1 cellular context compared by ENCODE assay signal in the genomic region with DNA sequence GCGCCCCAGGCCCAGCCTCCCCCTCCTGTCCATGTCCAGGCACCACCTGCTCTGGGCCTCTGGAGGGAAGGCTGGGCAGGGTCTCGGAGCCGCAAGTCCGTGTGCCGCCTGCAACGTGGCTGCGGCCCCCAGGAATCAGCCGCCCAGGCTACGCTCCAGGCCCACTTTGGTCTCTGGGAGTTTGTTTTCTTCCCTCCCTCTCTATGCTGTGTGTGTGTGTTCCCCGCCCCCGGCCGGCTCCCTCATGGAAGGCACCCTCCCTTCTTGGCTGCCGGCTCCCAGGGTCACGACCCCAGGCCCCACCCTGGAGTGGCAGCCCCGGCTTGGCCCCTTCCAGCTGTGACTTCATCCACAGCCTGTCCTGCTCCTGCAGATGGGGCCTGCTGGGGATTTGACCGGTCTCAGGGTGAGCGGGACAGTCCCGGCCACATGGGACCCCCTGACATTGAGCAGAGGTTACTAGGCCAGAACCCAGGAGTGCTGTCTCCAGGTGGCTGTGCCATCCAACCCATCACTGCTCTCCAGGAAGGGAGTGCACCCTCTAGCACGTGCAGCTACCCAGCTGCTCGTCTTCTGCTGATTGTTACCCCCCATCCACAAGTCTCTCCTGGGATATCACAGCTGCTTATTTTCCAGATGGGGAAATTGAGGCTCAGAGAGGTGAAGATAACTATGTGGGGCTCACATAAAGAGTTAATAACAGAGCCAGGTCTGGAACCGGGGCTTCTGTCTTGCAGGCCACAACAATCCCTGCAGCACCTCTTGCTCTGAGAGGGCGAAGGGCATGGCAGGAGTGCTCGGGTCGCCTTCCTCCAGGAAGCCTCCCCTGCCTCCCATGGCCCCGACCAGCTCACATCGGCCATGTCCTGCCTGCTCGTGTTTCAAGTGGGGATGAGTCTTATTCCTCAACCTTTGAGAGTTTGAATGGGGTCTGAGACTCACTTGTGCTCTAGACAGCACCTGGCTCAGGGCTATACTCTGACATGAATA.
TF ChIP-seq lines count a peak whose summit lies in the region.

No MANE protein-coding gene starts in this region.

TF ChIP-seq in WTC11, 78 proteins besides CTCF, POLR2A, EP300 and RAD21:
- TF ChIP-seq, protein P1, sequence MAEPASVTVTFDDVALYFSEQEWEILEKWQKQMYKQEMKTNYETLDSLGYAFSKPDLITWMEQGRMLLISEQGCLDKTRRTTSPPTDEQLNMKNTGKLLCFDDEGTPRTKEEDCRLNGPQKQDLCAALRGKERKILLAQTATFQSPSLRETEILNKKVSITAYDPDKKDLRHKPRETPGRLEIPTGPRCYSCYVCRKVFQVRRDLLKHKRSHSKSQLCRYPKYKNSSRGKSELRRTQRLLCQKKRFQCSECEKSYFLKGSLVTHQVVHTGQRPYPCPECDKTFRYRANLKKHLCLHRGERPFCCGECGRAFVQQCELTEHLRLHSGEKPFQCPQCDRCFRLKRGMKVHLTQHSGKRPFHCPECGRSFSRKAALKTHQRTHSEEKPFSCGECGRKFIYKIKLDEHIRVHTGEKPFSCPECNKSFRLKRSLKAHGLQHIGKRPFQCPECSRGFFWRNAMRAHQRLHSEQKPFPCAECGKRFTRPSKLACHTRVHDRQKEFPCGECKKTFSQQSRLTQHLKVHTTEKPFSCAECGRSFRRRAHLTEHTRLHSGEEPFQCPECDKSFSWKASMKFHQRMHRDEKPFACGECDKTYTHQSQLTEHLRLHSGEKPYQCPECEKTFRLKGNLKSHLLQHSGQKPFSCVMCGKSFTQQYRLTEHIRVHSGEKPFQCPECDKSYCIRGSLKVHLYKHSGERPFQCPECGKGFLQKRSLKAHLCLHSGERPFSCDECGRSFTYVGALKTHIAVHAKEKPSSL (CRISPR knock-in tag; conservative IDR thresholded peaks at IDR 0.05): no peak
- TF ChIP-seq, protein P2, sequence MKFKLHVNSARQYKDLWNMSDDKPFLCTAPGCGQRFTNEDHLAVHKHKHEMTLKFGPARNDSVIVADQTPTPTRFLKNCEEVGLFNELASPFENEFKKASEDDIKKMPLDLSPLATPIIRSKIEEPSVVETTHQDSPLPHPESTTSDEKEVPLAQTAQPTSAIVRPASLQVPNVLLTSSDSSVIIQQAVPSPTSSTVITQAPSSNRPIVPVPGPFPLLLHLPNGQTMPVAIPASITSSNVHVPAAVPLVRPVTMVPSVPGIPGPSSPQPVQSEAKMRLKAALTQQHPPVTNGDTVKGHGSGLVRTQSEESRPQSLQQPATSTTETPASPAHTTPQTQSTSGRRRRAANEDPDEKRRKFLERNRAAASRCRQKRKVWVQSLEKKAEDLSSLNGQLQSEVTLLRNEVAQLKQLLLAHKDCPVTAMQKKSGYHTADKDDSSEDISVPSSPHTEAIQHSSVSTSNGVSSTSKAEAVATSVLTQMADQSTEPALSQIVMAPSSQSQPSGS (CRISPR knock-in tag; IDR thresholded peaks at IDR 0.05; ENCODE audit: borderline replicate concordance, low read depth): no peak
- TF ChIP-seq NR2C2 (CRISPR knock-in tag; IDR thresholded peaks at IDR 0.05) (no peak), ZNF423 (CRISPR knock-in tag; IDR thresholded peaks at IDR 0.05) (no peak)
- TF ChIP-seq, protein P3, sequence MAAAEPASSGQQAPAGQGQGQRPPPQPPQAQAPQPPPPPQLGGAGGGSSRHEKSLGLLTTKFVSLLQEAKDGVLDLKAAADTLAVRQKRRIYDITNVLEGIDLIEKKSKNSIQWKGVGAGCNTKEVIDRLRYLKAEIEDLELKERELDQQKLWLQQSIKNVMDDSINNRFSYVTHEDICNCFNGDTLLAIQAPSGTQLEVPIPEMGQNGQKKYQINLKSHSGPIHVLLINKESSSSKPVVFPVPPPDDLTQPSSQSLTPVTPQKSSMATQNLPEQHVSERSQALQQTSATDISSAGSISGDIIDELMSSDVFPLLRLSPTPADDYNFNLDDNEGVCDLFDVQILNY (CRISPR knock-in tag; IDR thresholded peaks at IDR 0.05): no peak
